ENCODE assay signal across 17 cellular contexts in genomic region chr6:43891072-43891870, GRCh38.
DNase-seq lines count a peak whose midpoint lies in the region; ATAC-seq and TF ChIP-seq lines count a peak whose summit lies in the region.
"Had no signal": no experiment of that assay in that cellular context is flagged by ENCODE, and none has a peak within 500 bp of the region (broad histone marks: within the 10 kb centered on the region; RNA-seq: fewer than 3 reads in every experiment).

No MANE protein-coding gene starts in this region.

- ATAC-seq in HCT116 = no peak
- ATAC-seq in CD4-positive, alpha-beta T cell (ENCODE audit: poor library complexity) = no peak
- ATAC-seq: activated CD4-positive, CD25-positive, alpha-beta regulatory T cell treated with anti-CD3 and anti-CD28 coated beads, Interleukin-2, amount 50 U/mL, for 24 hours; esophagus mucosa; natural killer cell treated with Interleukin-12 subunit alpha and Interleukin-12 subunit beta and Interleukin-15 and Interleukin-18, amount 100 ng/mL, for 72 hours; Panc1 had no signal

- no peaks in the 10 kb centered on the region for H3K36me3 Mint-ChIP-seq in nephron progenitor cell (ENCODE audit: low read depth)
- no peaks in the 10 kb centered on the region for H3K36me3 Mint-ChIP-seq in CD4-positive, alpha-beta T cell (ENCODE audit: low read depth)
- H3K36me3 Mint-ChIP-seq: natural killer cell treated with Interleukin-12 subunit alpha and Interleukin-12 subunit beta and Interleukin-15 and Interleukin-18, amount 100 ng/mL, for 72 hours had no signal

- no peak overlapping the region for H3K4me2 ChIP-seq in HCT116 (ENCODE audit: low read length)

- no peaks in the 10 kb centered on the region for H4K20me1 ChIP-seq in HCT116 (ENCODE audit: insufficient read depth)

- 53% methylated on average over 12 to 25 of the region's 25 CpGs for WGBS in esophagus squamous epithelium, 2 donors

- H3K9me3 ChIP-seq in HCT116 (ENCODE audit: control insufficient read depth in 1 of 2, insufficient read depth in 1 of 2, low read depth in 1 of 2, low read length in 2 of 2) = no peaks in the 10 kb centered on the region
- H3K9me3 ChIP-seq in CD4-positive, alpha-beta T cell (ENCODE audit: control insufficient read depth, low read length) = no peaks in the 10 kb centered on the region
- no peaks in the 10 kb centered on the region for H3K9me3 ChIP-seq in esophagus squamous epithelium
- H3K9me3 ChIP-seq: colonic mucosa had no signal

- no peak for TF ChIP-seq CTCF in HCT116 (IDR thresholded peaks at IDR 0.05 in 2 of 3, conservative IDR thresholded peaks at IDR 0.05 in 1 of 3; ENCODE audit: borderline replicate concordance in 1 of 3, insufficient read depth in 1 of 3, low read depth in 2 of 3, low read length in 2 of 3)
- no peak for TF ChIP-seq CTCF in nephron progenitor cell (IDR thresholded peaks at IDR 0.05)
- TF ChIP-seq CTCF in CD4-positive, alpha-beta T cell (IDR thresholded peaks at IDR 0.05) = no peak
- no peak for TF ChIP-seq CTCF in esophagus squamous epithelium (IDR thresholded peaks at IDR 0.05)

- H3K9ac ChIP-seq in HCT116 (ENCODE audit: low read length) = no peak overlapping the region

- BruUV-seq in HCT116 (replicated peaks; lab: Mats Ljungman, UMichigan) = no TSS peak

- H3K4me1 Mint-ChIP-seq in nephron progenitor cell = peaks cover 15% of the 10 kb centered on the region
- peaks cover 7% of the 10 kb centered on the region for H3K4me1 Mint-ChIP-seq in CD4-positive, alpha-beta T cell (ENCODE audit: low read depth)

- DNase-seq in HCT116 (ENCODE audit: low read depth, low spot score) (no peak), NCI-H2107 (lab: John Stamatoyannopoulos, UW) (peak; percentile 27), SK-N-DZ (ENCODE audit: low spot score) (peak; percentile 72), nephron progenitor cell (no peak), Ammon's horn (ENCODE audit: low spot score) (no peak), esophagus squamous epithelium (lab: John Stamatoyannopoulos, UW) (no peak)
- DNase-seq in activated CD4-positive, alpha-beta T cell treated with anti-CD3 and anti-CD28 coated beads, Interleukin-2, amount 50 U/mL, for 1 hour = no peak
- no peak for DNase-seq in CD4-positive, alpha-beta T cell
- DNase-seq: colonic mucosa; NCI-H1105 treated with DMSO at 0.1 percent for 48 hours; stimulated activated naive CD4-positive, alpha-beta T cell treated with Interleukin-2 at 50 U/mL for 16 hours; SW 1271 had no signal

- peak overlapping the region; percentile 35 for H3K4me3 Mint-ChIP-seq in nephron progenitor cell
- no peak overlapping the region for H3K4me3 Mint-ChIP-seq in CD4-positive, alpha-beta T cell
- H3K4me3 Mint-ChIP-seq: natural killer cell treated with Interleukin-12 subunit alpha and Interleukin-12 subunit beta and Interleukin-15 and Interleukin-18, amount 100 ng/mL, for 72 hours had no signal

- RAD21 ChIA-PET in HCT116 (lab: Charles Lee; ENCODE audit: low non-redundant PET in 1 of 2, low total read pairs in 2 of 2, uncharacterized antibody in 2 of 2, unreplicated experiment in 2 of 2) = no interaction called here

- CTCF ChIA-PET in HCT116 (lab: Charles Lee) = no interaction called here
- CTCF ChIA-PET in CD4-positive, alpha-beta T cell (lab: Charles Lee) = no interaction called here

- no peaks in the 10 kb centered on the region; a peak in 1 of 4 replicates for H3K4me1 ChIP-seq in HCT116 (ENCODE audit: control insufficient read depth in 1 of 2, insufficient read depth in 2 of 2, low read length in 2 of 2)
- H3K4me1 ChIP-seq in esophagus squamous epithelium = peaks cover 0 to 6% (median 0%) of the 10 kb centered on the region in 3 donors
- H3K4me1 ChIP-seq: colonic mucosa had no signal

- no peaks in the 10 kb centered on the region for H3K36me3 ChIP-seq in HCT116 (ENCODE audit: control insufficient read depth in 1 of 2, insufficient read depth in 2 of 2, low read length in 2 of 2)
- no peaks in the 10 kb centered on the region for H3K36me3 ChIP-seq in esophagus squamous epithelium
- H3K36me3 ChIP-seq: colonic mucosa had no signal

- H3K27me3 ChIP-seq in HCT116 (ENCODE audit: insufficient read depth, low read length) (no peaks in the 10 kb centered on the region), esophagus squamous epithelium (peaks cover 0 to 49% (median 0%) of the 10 kb centered on the region in 4 donors)
- H3K27me3 ChIP-seq in CD4-positive, alpha-beta T cell (ENCODE audit: control insufficient read depth, insufficient read depth, low read length) = peaks cover 4% of the 10 kb centered on the region
- H3K27me3 ChIP-seq: colonic mucosa had no signal

- no peak for TF ChIP-seq RAD21 in HCT116 (IDR thresholded peaks at IDR 0.05; ENCODE audit: low read depth)

- H3K27me3 Mint-ChIP-seq in nephron progenitor cell (ENCODE audit: low read depth, poor library complexity) = peaks cover 78% of the 10 kb centered on the region
- H3K27me3 Mint-ChIP-seq in CD4-positive, alpha-beta T cell = peaks cover 31% of the 10 kb centered on the region

- H2AFZ ChIP-seq in HCT116 (ENCODE audit: low read depth, low read length, poor library complexity, severe bottlenecking) = no peak overlapping the region

- H3K4me3 ChIP-seq in HCT116 (replicated peaks in 1 of 2; ENCODE audit: low read depth in 1 of 2, low read length in 2 of 2) (no peak overlapping the region), esophagus squamous epithelium (no peak overlapping the region)
- H3K4me3 ChIP-seq: colonic mucosa had no signal

- no peak for TF ChIP-seq POLR2A in HCT116 (IDR thresholded peaks at IDR 0.05; ENCODE audit: borderline replicate concordance, extremely low read depth, insufficient read depth, insufficient read length)
- TF ChIP-seq POLR2A in esophagus squamous epithelium (IDR thresholded peaks at IDR 0.05) = no peak

- POLR2A ChIA-PET in HCT116 (lab: Charles Lee) = no interaction called here
- POLR2A ChIA-PET in CD4-positive, alpha-beta T cell (lab: Charles Lee) = no interaction called here

- H3K9me3 Mint-ChIP-seq in nephron progenitor cell = no peaks in the 10 kb centered on the region
- H3K9me3 Mint-ChIP-seq in CD4-positive, alpha-beta T cell = no peaks in the 10 kb centered on the region
- H3K9me3 Mint-ChIP-seq: natural killer cell treated with Interleukin-12 subunit alpha and Interleukin-12 subunit beta and Interleukin-15 and Interleukin-18, amount 100 ng/mL, for 72 hours had no signal

- H3K79me2 ChIP-seq in HCT116 (ENCODE audit: insufficient read depth, low read length) = no peaks in the 10 kb centered on the region

- H3K9me2 ChIP-seq in HCT116 (ENCODE audit: insufficient read depth) = no peaks in the 10 kb centered on the region

- H3K27ac ChIP-seq in HCT116 (ENCODE audit: low read depth, low read length) (no peak overlapping the region), esophagus squamous epithelium (no peak overlapping the region)
- no peak overlapping the region for H3K27ac ChIP-seq in CD4-positive, alpha-beta T cell (ENCODE audit: low read depth, low read length)
- H3K27ac ChIP-seq: C4-2B, colonic mucosa had no signal

- H3K27ac Mint-ChIP-seq in nephron progenitor cell = no peak overlapping the region
- H3K27ac Mint-ChIP-seq in CD4-positive, alpha-beta T cell = no peak overlapping the region
- H3K27ac Mint-ChIP-seq: natural killer cell treated with Interleukin-12 subunit alpha and Interleukin-12 subunit beta and Interleukin-15 and Interleukin-18, amount 100 ng/mL, for 72 hours had no signal

- intact Hi-C loops in HCT116 (cut with micrococcal nuclease) = no loop called here
- intact Hi-C loops in CD4-positive, alpha-beta T cell (cut with DNase I, micrococcal nuclease) = no loop called here
- intact Hi-C loops in esophagus squamous epithelium (cut with DNase I) = no loop called here

TF ChIP-seq in HCT116, 20 proteins besides CTCF, POLR2A, EP300 and RAD21:
- TF ChIP-seq, protein P1, sequence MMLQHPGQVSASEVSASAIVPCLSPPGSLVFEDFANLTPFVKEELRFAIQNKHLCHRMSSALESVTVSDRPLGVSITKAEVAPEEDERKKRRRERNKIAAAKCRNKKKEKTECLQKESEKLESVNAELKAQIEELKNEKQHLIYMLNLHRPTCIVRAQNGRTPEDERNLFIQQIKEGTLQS (IDR thresholded peaks at IDR 0.05) = no peak
- peak; percentile 21 for TF ChIP-seq TCF7L2 (IDR thresholded peaks at IDR 0.05; ENCODE audit: borderline replicate concordance, extremely low read depth, insufficient read depth, insufficient read length)

Comparison
In these comparisons a context has a peak if more than half of its experiments do, and no peak if none do; other contexts are left out.
1. DNase-seq: peak in NCI-H2107 (single experiment) and SK-N-DZ (single experiment); none in HCT116 (single experiment), nephron progenitor cell (single experiment), activated CD4-positive, alpha-beta T cell treated with anti-CD3 and anti-CD28 coated beads, Interleukin-2, amount 50 U/mL, for 1 hour (single experiment), CD4-positive, alpha-beta T cell (0 of 10), Ammon's horn (single experiment) and esophagus squamous epithelium (single experiment).